Comparison of ENCODE assay signal across 12 cellular contexts in genomic region chr3:179189764-179190163, GRCh38. TPM values are rescaled to one million over a fixed set of nuclear protein-coding genes. Genes with fewer than 3 reads are reported as not detected.
DNase-seq lines count a peak whose midpoint lies in the region; ATAC-seq and TF ChIP-seq lines count a peak whose summit lies in the region.
"Had no signal": no experiment of that assay in that cellular context is flagged by ENCODE, and none has a peak within 500 bp of the region (broad histone marks: within the 10 kb centered on the region; RNA-seq: fewer than 3 reads in every experiment).

No MANE protein-coding gene starts in this region.

- H3K36me3 Mint-ChIP-seq in WTC11 (no peaks in the 10 kb centered on the region), endothelial cell (ENCODE audit: low read depth, unreplicated experiment) (no peaks in the 10 kb centered on the region)

- DNase-seq in GM23248 = peak; percentile 75
- DNase-seq in WTC11 (ENCODE audit: low spot score) = no peak
- DNase-seq in fibroblast of villous mesenchyme (ENCODE audit: low read depth) = peak; percentile 86
- no peak for DNase-seq in sciatic nerve (ENCODE audit: low spot score)
- DNase-seq in endothelial cell (ENCODE audit: low spot score) = no peak
- no peak for DNase-seq in erythroblast (lab: John Stamatoyannopoulos, UW)
- DNase-seq: activated CD4-positive, alpha-beta T cell treated with anti-CD3 and anti-CD28 coated beads, Interleukin-2, amount 10 ng/mL, durations not matched to agents 24 days and 14 days; MG63; NCI-H2171; retina had no signal

- H3K9ac ChIP-seq in GM23248 = no peak overlapping the region

- H3K27me3 Mint-ChIP-seq in WTC11 (ENCODE audit: low read depth) (no peaks in the 10 kb centered on the region), endothelial cell (ENCODE audit: unreplicated experiment) (peaks cover 2% of the 10 kb centered on the region)
- H3K27me3 Mint-ChIP-seq: activated CD4-positive, alpha-beta T cell treated with anti-CD3 and anti-CD28 coated beads, Interleukin-2, amount 10 ng/mL, durations not matched to agents 24 days and 14 days had no signal

- H3K36me3 ChIP-seq in GM23248 (ENCODE audit: low read depth) = no peaks in the 10 kb centered on the region
- H3K36me3 ChIP-seq: MG63 had no signal

- WGBS in GM23248 (ENCODE audit: low coverage in 1 of 2, low lambda C conversion rate in 2 of 2, missing lambda C conversion rate in 2 of 2), 2 experiments = 54 to 55% methylated on average over 4 of the region's 4 CpGs

- no peak for TF ChIP-seq POLR2A in erythroblast (IDR thresholded peaks at IDR 0.05; ENCODE audit: low read length)

- intact Hi-C loops in sciatic nerve (cut with DNase I) = no loop called here

- ATAC-seq in WTC11 (no peak), sciatic nerve (peak; percentile 22), HG02763 (IDR thresholded peaks at IDR 0.05; ENCODE audit: unreplicated experiment) (no peak)
- ATAC-seq: Panc1 had no signal

- H3K4me1 Mint-ChIP-seq in WTC11 = peaks cover 51% of the 10 kb centered on the region
- peaks cover 10% of the 10 kb centered on the region for H3K4me1 Mint-ChIP-seq in endothelial cell (ENCODE audit: unreplicated experiment)

- no peaks in the 10 kb centered on the region for H3K9me2 ChIP-seq in GM23248 (ENCODE audit: insufficient read depth)

- no peak overlapping the region for H3K4me3 Mint-ChIP-seq in WTC11
- no peak overlapping the region for H3K4me3 Mint-ChIP-seq in endothelial cell (ENCODE audit: unreplicated experiment)
- H3K4me3 Mint-ChIP-seq: activated CD4-positive, alpha-beta T cell treated with anti-CD3 and anti-CD28 coated beads, Interleukin-2, amount 10 ng/mL, durations not matched to agents 24 days and 14 days had no signal

- H3K27me3 ChIP-seq in GM23248 (replicated peaks; ENCODE audit: insufficient read depth) = no peaks in the 10 kb centered on the region
- H3K27me3 ChIP-seq: MG63 had no signal

- H3K4me2 ChIP-seq in GM23248 (ENCODE audit: unreplicated experiment) = peak overlapping the region; percentile 27

- no peak overlapping the region for H2AFZ ChIP-seq in GM23248

- no peaks in the 10 kb centered on the region for H3K9me3 ChIP-seq in GM23248 (ENCODE audit: low read depth)
- H3K9me3 ChIP-seq: MG63 had no signal

- POLR2A ChIA-PET in WTC11 (lab: Charles Lee) = no interaction called here

- H4K20me1 ChIP-seq in GM23248 (ENCODE audit: insufficient read depth) = peaks cover 25% of the 10 kb centered on the region; the same call in 1 of the 2 replicates

- H3K27ac Mint-ChIP-seq in WTC11 (peak overlapping the region; percentile 62), endothelial cell (ENCODE audit: unreplicated experiment) (no peak overlapping the region)
- H3K27ac Mint-ChIP-seq: activated CD4-positive, alpha-beta T cell treated with anti-CD3 and anti-CD28 coated beads, Interleukin-2, amount 10 ng/mL, durations not matched to agents 24 days and 14 days had no signal

- no peak overlapping the region for H3K27ac ChIP-seq in GM23248

- peaks cover 11% of the 10 kb centered on the region for H3K4me1 ChIP-seq in GM23248 (ENCODE audit: insufficient read depth)

- no peak overlapping the region for H3K4me3 ChIP-seq in GM23248
- no peak overlapping the region for H3K4me3 ChIP-seq in fibroblast of villous mesenchyme (ENCODE audit: low read depth, low read length)
- H3K4me3 ChIP-seq: MG63 had no signal

- CTCF ChIA-PET in WTC11 (lab: Charles Lee) = no interaction called here

- H3F3A ChIP-seq in GM23248 (ENCODE audit: insufficient read depth) = no peaks in the 10 kb centered on the region

- in situ Hi-C loops in GM23248 (cut with MboI) = no loop called here

- peaks cover 96% of the 10 kb centered on the region for H3K79me2 ChIP-seq in GM23248 (ENCODE audit: insufficient read depth)

- no peak for TF ChIP-seq CTCF in WTC11 (IDR thresholded peaks at IDR 0.05)
- TF ChIP-seq CTCF in fibroblast of villous mesenchyme (IDR thresholded peaks at IDR 0.05; ENCODE audit: insufficient read depth, low read depth, low read length) = no peak
- TF ChIP-seq CTCF in endothelial cell (IDR thresholded peaks at IDR 0.05; ENCODE audit: unreplicated experiment) = no peak

- H3K9me3 Mint-ChIP-seq in WTC11 (no peaks in the 10 kb centered on the region), endothelial cell (ENCODE audit: unreplicated experiment) (no peaks in the 10 kb centered on the region)
- H3K9me3 Mint-ChIP-seq: activated CD4-positive, alpha-beta T cell treated with anti-CD3 and anti-CD28 coated beads, Interleukin-2, amount 10 ng/mL, durations not matched to agents 24 days and 14 days had no signal

TF ChIP-seq in WTC11, 78 proteins besides CTCF, POLR2A, EP300 and RAD21:
- TF ChIP-seq TEAD4 (CRISPR knock-in tag; IDR thresholded peaks at IDR 0.05) (no peak), FOXP1 (CRISPR knock-in tag; IDR thresholded peaks at IDR 0.05; ENCODE audit: borderline replicate concordance) (no peak), ZNF512 (CRISPR knock-in tag; IDR thresholded peaks at IDR 0.05; ENCODE audit: borderline replicate concordance) (no peak), USF1 (CRISPR knock-in tag; IDR thresholded peaks at IDR 0.05) (no peak), GTF2I (CRISPR knock-in tag; conservative IDR thresholded peaks at IDR 0.05) (no peak), ZBTB21 (CRISPR knock-in tag; IDR thresholded peaks at IDR 0.05; ENCODE audit: borderline replicate concordance) (no peak), SOX15 (CRISPR knock-in tag; IDR thresholded peaks at IDR 0.05) (no peak), MLX (CRISPR knock-in tag; IDR thresholded peaks at IDR 0.05) (no peak), GABPB1 (CRISPR knock-in tag; IDR thresholded peaks at IDR 0.05) (no peak), RELA (CRISPR knock-in tag; IDR thresholded peaks at IDR 0.05; ENCODE audit: borderline replicate concordance) (no peak), NR1H2 (CRISPR knock-in tag; IDR thresholded peaks at IDR 0.05) (no peak), RORB (CRISPR knock-in tag; IDR thresholded peaks at IDR 0.05) (no peak), ZNF121 (CRISPR knock-in tag; IDR thresholded peaks at IDR 0.05) (no peak), HMGA2 (CRISPR knock-in tag; IDR thresholded peaks at IDR 0.05) (no peak)

RNA-seq across cellular contexts. Expression of gene PIK3CA, which starts 41.6 kb away (rescaled TPM):
- 22.5 and 23.8 TPM in 2 replicates for total RNA-seq in GM23248 (2014; rRNA removed; shearing (Covaris generic))
- polyA plus RNA-seq in GM23248 (2016; fragmentation: Nextera tagmentation; extraction: Ambion mirVana) = 8.3 and 8.5 TPM in 2 replicates
- total RNA-seq in WTC11 (2021) = 9.4 to 10.5 TPM (median 10.1 TPM) in 3 replicates
- 20.0 and 30.2 TPM in 2 replicates for total RNA-seq in fibroblast of villous mesenchyme
- 41.0 TPM for total RNA-seq in sciatic nerve
- total RNA-seq in endothelial cell (ENCODE audit: unreplicated experiment) = 26.7 TPM

Comparison
In these comparisons a context has a peak if more than half of its experiments do, and no peak if none do; other contexts are left out.
1. DNase-seq: peak in GM23248 (single experiment) and fibroblast of villous mesenchyme (single experiment); none in WTC11 (single experiment), sciatic nerve (single experiment), endothelial cell (single experiment) and erythroblast (0 of 2).